ENCODE assay signal across 11 cellular contexts in the genomic region with DNA sequence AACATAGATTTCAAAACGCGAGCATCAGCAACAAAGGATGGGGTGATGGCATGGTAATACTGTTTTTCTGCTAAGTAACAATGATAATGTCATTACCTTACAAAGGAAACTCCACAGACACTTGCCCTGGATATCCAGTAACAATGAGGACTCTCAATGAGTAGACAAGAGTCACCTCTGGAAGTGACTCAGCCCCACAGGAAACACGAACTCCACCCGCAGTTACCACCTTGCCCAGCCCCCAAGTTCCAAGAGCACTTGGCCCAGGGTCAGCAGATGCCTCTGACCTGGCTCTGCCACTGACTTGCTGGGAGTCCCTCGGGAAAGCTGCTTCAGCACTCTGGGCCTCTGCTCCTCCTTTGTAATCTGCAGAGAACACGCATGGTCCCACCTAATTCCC.
DNase-seq lines count a peak whose midpoint lies in the region; ATAC-seq and TF ChIP-seq lines count a peak whose summit lies in the region.
"Had no signal": no experiment of that assay in that cellular context is flagged by ENCODE, and none has a peak within 500 bp of the region (broad histone marks: within the 10 kb centered on the region; RNA-seq: fewer than 3 reads in every experiment).

No MANE protein-coding gene starts in this region.

- peaks cover 55% of the 10 kb centered on the region for H3K36me3 Mint-ChIP-seq in CD8-positive, alpha-beta T cell

- CTCF ChIA-PET in CD8-positive, alpha-beta T cell (lab: Charles Lee) = no interaction called here

- no peaks in the 10 kb centered on the region for H3K27me3 Mint-ChIP-seq in CD8-positive, alpha-beta T cell (ENCODE audit: low read depth)

- no peaks in the 10 kb centered on the region for H3K9me3 ChIP-seq in CD8-positive, alpha-beta T cell (ENCODE audit: low read length)
- H3K9me3 ChIP-seq: SJSA1 had no signal

- ATAC-seq in CD8-positive, alpha-beta T cell = peak; percentile 66
- ATAC-seq in HG03457 (IDR thresholded peaks at IDR 0.05; ENCODE audit: unreplicated experiment) (no peak), GM18868 (IDR thresholded peaks at IDR 0.05; ENCODE audit: unreplicated experiment) (no peak)

- no peak overlapping the region for H3K27ac ChIP-seq in CD8-positive, alpha-beta T cell (ENCODE audit: low read depth, low read length)
- H3K27ac ChIP-seq: SJSA1 had no signal

- peaks cover 48% of the 10 kb centered on the region for H3K4me1 Mint-ChIP-seq in CD8-positive, alpha-beta T cell (ENCODE audit: low read depth)

- POLR2A ChIA-PET in CD8-positive, alpha-beta T cell (lab: Charles Lee) = no interaction called here

- peak overlapping the region; percentile 79 for H3K27ac Mint-ChIP-seq in CD8-positive, alpha-beta T cell

- H3K4me3 ChIP-seq in CD8-positive, alpha-beta T cell (ENCODE audit: low read depth, low read length) = no peak overlapping the region
- H3K4me3 ChIP-seq: coronary artery, SJSA1 had no signal

- H3K27me3 ChIP-seq in CD8-positive, alpha-beta T cell (ENCODE audit: insufficient read depth, low read length) = no peaks in the 10 kb centered on the region
- H3K27me3 ChIP-seq: SJSA1 had no signal

- peaks cover 13% of the 10 kb centered on the region for H3K4me1 ChIP-seq in CD8-positive, alpha-beta T cell (ENCODE audit: insufficient read depth, low read length)

- no peaks in the 10 kb centered on the region for H3K9me3 Mint-ChIP-seq in CD8-positive, alpha-beta T cell

- DNase-seq in CD8-positive, alpha-beta T cell = peak in 5 of 7 experiments; percentile 6 to 45 (median 17)
- peak in 4 of 5 donors; percentile 1 to 74 (median 10) for DNase-seq in T-helper 1 cell
- DNase-seq in activated naive CD4-positive, alpha-beta T cell treated with anti-CD3 and anti-CD28 coated beads, Interleukin-2, amount 50 U/mL, for 16 hours = peak; percentile 36
- DNase-seq in renal cortical epithelial cell (ENCODE audit: low read depth) = peak; percentile 19
- no peak for DNase-seq in COLO829 (ENCODE audit: low spot score)
- no peak for DNase-seq in NCI-H2196 (lab: John Stamatoyannopoulos, UW; ENCODE audit: unreplicated experiment)
- DNase-seq: left cardiac atrium had no signal

- no peaks in the 10 kb centered on the region for H3K36me3 ChIP-seq in CD8-positive, alpha-beta T cell (ENCODE audit: insufficient read depth, low read length)
- H3K36me3 ChIP-seq: SJSA1 had no signal

- TF ChIP-seq CTCF in CD8-positive, alpha-beta T cell (IDR thresholded peaks at IDR 0.05) = no peak

- H3K4me3 Mint-ChIP-seq in CD8-positive, alpha-beta T cell = no peak overlapping the region

- intact Hi-C loops in CD8-positive, alpha-beta T cell (cut with DNase I, micrococcal nuclease) = no loop called here

Comparison
In these comparisons a context has a peak if more than half of its experiments do, and no peak if none do; other contexts are left out.
1. DNase-seq: peak in CD8-positive, alpha-beta T cell (5 of 7), T-helper 1 cell (4 of 5), activated naive CD4-positive, alpha-beta T cell treated with anti-CD3 and anti-CD28 coated beads, Interleukin-2, amount 50 U/mL, for 16 hours (single experiment) and renal cortical epithelial cell (single experiment); none in COLO829 (single experiment) and NCI-H2196 (single experiment).